ENCODE assay signal across 14 cellular contexts in genomic region chr7:50667789-50668226, GRCh38.
DNase-seq lines count a peak whose midpoint lies in the region; ATAC-seq and TF ChIP-seq lines count a peak whose summit lies in the region.
"Had no signal": no experiment of that assay in that cellular context is flagged by ENCODE, and none has a peak within 500 bp of the region (broad histone marks: within the 10 kb centered on the region; RNA-seq: fewer than 3 reads in every experiment).

No MANE protein-coding gene starts in this region.

- peaks cover 41% of the 10 kb centered on the region for H3K4me1 ChIP-seq in adipocyte (ENCODE audit: control insufficient read depth, insufficient read depth, low read length)
- H3K4me1 ChIP-seq in osteoblast (ENCODE audit: insufficient read depth, low read length), result peaks cover 38% of the 10 kb centered on the region
- H3K4me1 ChIP-seq in transverse colon, result peaks cover 4 to 23% (median 11%) of the 10 kb centered on the region in 4 donors

- DNase-seq in adipocyte (ENCODE audit: low read depth) (peak; percentile 19), fibroblast of pulmonary artery (ENCODE audit: low read depth) (peak; percentile 49), osteoblast (ENCODE audit: insufficient read length, low spot score, missing footprints) (no peak), transverse colon (no peak), HuH-7.5 (ENCODE audit: low spot score) (no peak)
- no peak for DNase-seq in activated CD8-positive, alpha-beta T cell treated with anti-CD3 and anti-CD28 coated beads for 36 hours
- DNase-seq: activated CD4-positive, alpha-beta T cell treated with anti-CD3 and anti-CD28 coated beads for 36 hours; CD4-positive, CD25-positive, alpha-beta regulatory T cell; naive thymus-derived CD4-positive, alpha-beta T cell; NCI-H1092; NCI-H226; T-helper 1 cell had no signal

- ATAC-seq in activated CD8-positive, alpha-beta T cell treated with anti-CD3 and anti-CD28 coated beads for 36 hours, result no peak
- ATAC-seq in GM21367 (IDR thresholded peaks at IDR 0.05; ENCODE audit: unreplicated experiment) (no peak), GM19455 (IDR thresholded peaks at IDR 0.05; ENCODE audit: unreplicated experiment) (no peak)
- ATAC-seq: activated CD4-positive, alpha-beta T cell treated with anti-CD3 and anti-CD28 coated beads for 36 hours; naive thymus-derived CD4-positive, alpha-beta T cell had no signal

- H3K4me3 ChIP-seq in adipocyte (ENCODE audit: low read length) (peak overlapping the region; percentile 51), fibroblast of pulmonary artery (replicated peaks; ENCODE audit: low read depth, low read length) (no peak overlapping the region), osteoblast (ENCODE audit: insufficient read depth, low read length) (peak overlapping the region; percentile 16), transverse colon (no peak overlapping the region)

- POLR2A ChIA-PET in activated CD8-positive, alpha-beta T cell treated with anti-CD3 and anti-CD28 coated beads for 36 hours (lab: Charles Lee), result no interaction called here

- TF ChIP-seq POLR2A in transverse colon (IDR thresholded peaks at IDR 0.05), result no peak

- H3K36me3 ChIP-seq in adipocyte (ENCODE audit: control insufficient read depth, insufficient read depth, low read length, severe bottlenecking) (peaks cover 34% of the 10 kb centered on the region), osteoblast (ENCODE audit: insufficient read depth, low read length) (peaks cover 8% of the 10 kb centered on the region), transverse colon (no peaks in the 10 kb centered on the region)

- H3K9me3 ChIP-seq in adipocyte (ENCODE audit: control insufficient read depth, low read length) (no peaks in the 10 kb centered on the region), osteoblast (ENCODE audit: low read depth, low read length) (peaks cover 2% of the 10 kb centered on the region), transverse colon (no peaks in the 10 kb centered on the region)

- TF ChIP-seq EP300 in transverse colon (IDR thresholded peaks at IDR 0.05; ENCODE audit: low read depth), result no peak

- H3K27ac ChIP-seq in osteoblast (ENCODE audit: low read depth, low read length) (peak overlapping the region; percentile 41), transverse colon (peak overlapping the region; percentile 59 to 73 (median 66))

- H4K20me1 ChIP-seq in osteoblast (ENCODE audit: insufficient read depth, low read length), result peaks cover 62% of the 10 kb centered on the region

- no peak overlapping the region for H3K27ac Mint-ChIP-seq in activated CD8-positive, alpha-beta T cell treated with anti-CD3 and anti-CD28 coated beads for 36 hours
- H3K27ac Mint-ChIP-seq: activated CD4-positive, alpha-beta T cell treated with anti-CD3 and anti-CD28 coated beads for 36 hours; CD4-positive, CD25-positive, alpha-beta regulatory T cell had no signal

- H3K4me1 Mint-ChIP-seq in activated CD8-positive, alpha-beta T cell treated with anti-CD3 and anti-CD28 coated beads for 36 hours (ENCODE audit: low read depth), result peaks cover 22% of the 10 kb centered on the region

- H3K4me3 Mint-ChIP-seq in activated CD8-positive, alpha-beta T cell treated with anti-CD3 and anti-CD28 coated beads for 36 hours, result no peak overlapping the region
- H3K4me3 Mint-ChIP-seq: activated CD4-positive, alpha-beta T cell treated with anti-CD3 and anti-CD28 coated beads for 36 hours; CD4-positive, CD25-positive, alpha-beta regulatory T cell; naive thymus-derived CD4-positive, alpha-beta T cell had no signal

- H3K9me3 Mint-ChIP-seq in activated CD8-positive, alpha-beta T cell treated with anti-CD3 and anti-CD28 coated beads for 36 hours, result no peaks in the 10 kb centered on the region
- H3K9me3 Mint-ChIP-seq: naive thymus-derived CD4-positive, alpha-beta T cell had no signal

- in situ Hi-C loops in transverse colon (cut with MboI; ENCODE audit: low pct_ligation_motif_present in 1 of 4, low pct_unique_long_range_greater_than_20kb in 1 of 4, low sequenced_read_pairs in 3 of 4), result loop anchor here in 3 of 4 donors (25.0 kb wide), 3 partner anchors 94 to 531 kb away; partner anchors contain the start of gene FIGNL1 (in 1 of the 3)

- H3K27me3 Mint-ChIP-seq in activated CD8-positive, alpha-beta T cell treated with anti-CD3 and anti-CD28 coated beads for 36 hours, result no peaks in the 10 kb centered on the region

- WGBS in transverse colon (ENCODE audit: low coverage in 1 of 2), 2 donors, result 59 to 67% methylated on average over 4 to 5 of the region's 5 CpGs

- H3K27me3 ChIP-seq in adipocyte (replicated peaks; ENCODE audit: control insufficient read depth, insufficient read depth, low read length) (no peaks in the 10 kb centered on the region), osteoblast (ENCODE audit: insufficient read depth, low read length) (no peaks in the 10 kb centered on the region), transverse colon (no peaks in the 10 kb centered on the region)

- CTCF ChIA-PET in activated CD8-positive, alpha-beta T cell treated with anti-CD3 and anti-CD28 coated beads for 36 hours (lab: Charles Lee), result no interaction called here

- H2AFZ ChIP-seq in osteoblast (ENCODE audit: low read length), result no peak overlapping the region

- peak overlapping the region; percentile 16 for H3K4me2 ChIP-seq in osteoblast (ENCODE audit: insufficient read depth, low read length)

- peaks cover 50% of the 10 kb centered on the region for H3K79me2 ChIP-seq in osteoblast (ENCODE audit: insufficient read depth, low read length)

- TF ChIP-seq CTCF in fibroblast of pulmonary artery (IDR thresholded peaks at IDR 0.05; ENCODE audit: low read length, missing control alignments) (no peak), osteoblast (IDR thresholded peaks at IDR 0.05; ENCODE audit: extremely low read depth, low read depth, low read length) (no peak), transverse colon (IDR thresholded peaks at IDR 0.05) (no peak)
- no peak for TF ChIP-seq CTCF in activated CD8-positive, alpha-beta T cell treated with anti-CD3 and anti-CD28 coated beads for 36 hours (IDR thresholded peaks at IDR 0.05)

- H3K9ac ChIP-seq in adipocyte (ENCODE audit: low read length), result peak overlapping the region; percentile 44

- intact Hi-C loops in transverse colon (cut with DNase I; ENCODE audit: low total_unique reads), result loop anchor here (1.0 kb wide), 1 partner anchor 38 kb away; no protein-coding TSS in a partner anchor
- intact Hi-C loops in activated CD8-positive, alpha-beta T cell treated with anti-CD3 and anti-CD28 coated beads for 36 hours (cut with micrococcal nuclease), result no loop called here

- no peaks in the 10 kb centered on the region for H3K36me3 Mint-ChIP-seq in activated CD8-positive, alpha-beta T cell treated with anti-CD3 and anti-CD28 coated beads for 36 hours (ENCODE audit: low read depth)
- H3K36me3 Mint-ChIP-seq: CD4-positive, CD25-positive, alpha-beta regulatory T cell had no signal

Comparison
In these comparisons a context has a peak if more than half of its experiments do, and no peak if none do; other contexts are left out.
1. DNase-seq: peak in adipocyte (single experiment) and fibroblast of pulmonary artery (single experiment); none in osteoblast (single experiment), transverse colon (single experiment), HuH-7.5 (single experiment) and activated CD8-positive, alpha-beta T cell treated with anti-CD3 and anti-CD28 coated beads for 36 hours (single experiment).
2. H3K4me3 ChIP-seq: peak in adipocyte (single experiment) and osteoblast (single experiment); none in fibroblast of pulmonary artery (single experiment) and transverse colon (0 of 4).